ENCODE assay signal across 1 cellular context in the genomic region with DNA sequence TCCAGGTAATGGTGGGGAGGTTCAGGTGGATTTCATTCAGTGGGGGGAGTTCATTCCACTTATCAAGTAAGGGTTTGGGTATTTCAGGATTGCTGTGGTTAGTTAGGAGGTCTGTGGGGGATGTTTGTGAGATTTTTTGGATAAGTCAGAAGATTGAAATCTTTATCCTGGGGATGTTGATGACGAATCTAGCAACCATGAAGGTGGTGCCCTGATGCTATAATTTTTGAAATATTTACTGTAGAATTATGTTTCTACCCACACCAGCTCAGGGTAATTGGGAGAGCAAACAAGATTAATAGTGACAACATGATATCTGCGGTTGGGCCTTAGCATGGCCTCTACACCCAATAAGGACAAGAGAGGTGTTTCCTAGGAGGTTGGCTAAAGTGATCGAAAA.
TF ChIP-seq lines count a peak whose summit lies in the region.

No MANE protein-coding gene starts in this region.

TF ChIP-seq in GM23338, 12 proteins besides CTCF, POLR2A, EP300 and RAD21 (continued from another document):
- TF ChIP-seq, protein P1, sequence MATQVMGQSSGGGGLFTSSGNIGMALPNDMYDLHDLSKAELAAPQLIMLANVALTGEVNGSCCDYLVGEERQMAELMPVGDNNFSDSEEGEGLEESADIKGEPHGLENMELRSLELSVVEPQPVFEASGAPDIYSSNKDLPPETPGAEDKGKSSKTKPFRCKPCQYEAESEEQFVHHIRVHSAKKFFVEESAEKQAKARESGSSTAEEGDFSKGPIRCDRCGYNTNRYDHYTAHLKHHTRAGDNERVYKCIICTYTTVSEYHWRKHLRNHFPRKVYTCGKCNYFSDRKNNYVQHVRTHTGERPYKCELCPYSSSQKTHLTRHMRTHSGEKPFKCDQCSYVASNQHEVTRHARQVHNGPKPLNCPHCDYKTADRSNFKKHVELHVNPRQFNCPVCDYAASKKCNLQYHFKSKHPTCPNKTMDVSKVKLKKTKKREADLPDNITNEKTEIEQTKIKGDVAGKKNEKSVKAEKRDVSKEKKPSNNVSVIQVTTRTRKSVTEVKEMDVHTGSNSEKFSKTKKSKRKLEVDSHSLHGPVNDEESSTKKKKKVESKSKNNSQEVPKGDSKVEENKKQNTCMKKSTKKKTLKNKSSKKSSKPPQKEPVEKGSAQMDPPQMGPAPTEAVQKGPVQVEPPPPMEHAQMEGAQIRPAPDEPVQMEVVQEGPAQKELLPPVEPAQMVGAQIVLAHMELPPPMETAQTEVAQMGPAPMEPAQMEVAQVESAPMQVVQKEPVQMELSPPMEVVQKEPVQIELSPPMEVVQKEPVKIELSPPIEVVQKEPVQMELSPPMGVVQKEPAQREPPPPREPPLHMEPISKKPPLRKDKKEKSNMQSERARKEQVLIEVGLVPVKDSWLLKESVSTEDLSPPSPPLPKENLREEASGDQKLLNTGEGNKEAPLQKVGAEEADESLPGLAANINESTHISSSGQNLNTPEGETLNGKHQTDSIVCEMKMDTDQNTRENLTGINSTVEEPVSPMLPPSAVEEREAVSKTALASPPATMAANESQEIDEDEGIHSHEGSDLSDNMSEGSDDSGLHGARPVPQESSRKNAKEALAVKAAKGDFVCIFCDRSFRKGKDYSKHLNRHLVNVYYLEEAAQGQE (IDR thresholded peaks at IDR 0.05; ENCODE audit: unreplicated experiment) = no peak
- TF ChIP-seq, protein P2, sequence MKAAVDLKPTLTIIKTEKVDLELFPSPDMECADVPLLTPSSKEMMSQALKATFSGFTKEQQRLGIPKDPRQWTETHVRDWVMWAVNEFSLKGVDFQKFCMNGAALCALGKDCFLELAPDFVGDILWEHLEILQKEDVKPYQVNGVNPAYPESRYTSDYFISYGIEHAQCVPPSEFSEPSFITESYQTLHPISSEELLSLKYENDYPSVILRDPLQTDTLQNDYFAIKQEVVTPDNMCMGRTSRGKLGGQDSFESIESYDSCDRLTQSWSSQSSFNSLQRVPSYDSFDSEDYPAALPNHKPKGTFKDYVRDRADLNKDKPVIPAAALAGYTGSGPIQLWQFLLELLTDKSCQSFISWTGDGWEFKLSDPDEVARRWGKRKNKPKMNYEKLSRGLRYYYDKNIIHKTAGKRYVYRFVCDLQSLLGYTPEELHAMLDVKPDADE (IDR thresholded peaks at IDR 0.05) = no peak
- TF ChIP-seq POLR2AphosphoS5 (IDR thresholded peaks at IDR 0.05; ENCODE audit: low read depth) (no peak), ZNF114 (CRISPR knock-in tag; IDR thresholded peaks at IDR 0.05) (no peak), STAT1 (IDR thresholded peaks at IDR 0.05; ENCODE audit: unreplicated experiment) (no peak), CREB1 (CRISPR knock-in tag; IDR thresholded peaks at IDR 0.05; ENCODE audit: low read depth) (no peak), JUNB (IDR thresholded peaks at IDR 0.05; ENCODE audit: unreplicated experiment) (no peak), EZH2 (IDR thresholded peaks at IDR 0.05; ENCODE audit: low read depth, unreplicated experiment) (no peak), ZNF331 (CRISPR knock-in tag; IDR thresholded peaks at IDR 0.05; ENCODE audit: low read depth) (no peak)
